ENCODE assay signal across 8 cellular contexts in genomic region chr1:19484793-19485361, GRCh38.
DNase-seq lines count a peak whose midpoint lies in the region; ATAC-seq and TF ChIP-seq lines count a peak whose summit lies in the region.

No MANE protein-coding gene starts in this region.

- ATAC-seq in GM21723 (IDR thresholded peaks at IDR 0.05; ENCODE audit: unreplicated experiment): peak; percentile 22
- ATAC-seq in stimulated activated naive CD8-positive, alpha-beta T cell treated with anti-CD3 and anti-CD28 coated beads, Interleukin-15, Interleukin-2, amounts not matched to agents 100 U/mL and 50 U/mL, for 24 hours: peak; percentile 1

- H3K9me3 ChIP-seq in KOPT-K1 (ENCODE audit: insufficient read depth, low read length, poor library complexity, severe bottlenecking): no peaks in the 10 kb centered on the region

- in situ Hi-C loops in astrocyte of the spinal cord (cut with HindIII; ENCODE audit: low sequenced_read_pairs): no loop called here

- POLR2A ChIA-PET in GM10248 (lab: Yijun Ruan, JAX): no interaction called here

- CTCF ChIA-PET in GM10248 (lab: Yijun Ruan, JAX): no interaction called here

- DNase-seq in EL (peak; percentile 40), astrocyte of the spinal cord (ENCODE audit: low read depth, low spot score) (no peak), islet precursor cell (peak; percentile 67), GM10248 (ENCODE audit: extremely low spot score) (no peak)
- DNase-seq in stimulated activated naive CD8-positive, alpha-beta T cell treated with anti-CD3 and anti-CD28 coated beads, Interleukin-15, Interleukin-2, amounts not matched to agents 100 U/mL and 50 U/mL, for 24 hours: peak; percentile 37
- no peak for DNase-seq in activated CD4-positive, CD25-positive, alpha-beta regulatory T cell (lab: John Stamatoyannopoulos, UW)

- peak overlapping the region; percentile 84 for H3K4me3 ChIP-seq in astrocyte of the spinal cord (ENCODE audit: low read depth, low read length)

- no peak for TF ChIP-seq CTCF in astrocyte of the spinal cord (IDR thresholded peaks at IDR 0.05; ENCODE audit: low read depth, low read length)
- no peak for TF ChIP-seq CTCF in GM10248 (IDR thresholded peaks at IDR 0.05; ENCODE audit: control extremely low read depth, extremely low read depth, low read depth, missing control alignments)

- peak overlapping the region; percentile 84 for H3K27ac ChIP-seq in KOPT-K1 (ENCODE audit: low read depth, low read length, poor library complexity, severe bottlenecking)

- H3K36me3 ChIP-seq in KOPT-K1 (ENCODE audit: insufficient read depth, low read length): peaks cover 30% of the 10 kb centered on the region; the same call in 1 of the 2 replicates

Comparison
In these comparisons a context has a peak if more than half of its experiments do, and no peak if none do; other contexts are left out.
1. DNase-seq: peak in EL (single experiment), islet precursor cell (single experiment) and stimulated activated naive CD8-positive, alpha-beta T cell treated with anti-CD3 and anti-CD28 coated beads, Interleukin-15, Interleukin-2, amounts not matched to agents 100 U/mL and 50 U/mL, for 24 hours (single experiment); none in astrocyte of the spinal cord (single experiment), GM10248 (single experiment) and activated CD4-positive, CD25-positive, alpha-beta regulatory T cell (0 of 4).